In genomic region chr9:91240596-91240995, GRCh38 we compare ENCODE assay signal across 21 cellular contexts.
"Had no signal": no experiment of that assay in that cellular context is flagged by ENCODE, and none has a peak within 500 bp of the region (broad histone marks: within the 10 kb centered on the region; RNA-seq: fewer than 3 reads in every experiment).

No MANE protein-coding gene starts in this region.

- H3K4me3 Mint-ChIP-seq: T-cell; T-helper 1 cell treated with Interleukin-12 subunit alpha and Interleukin-12 subunit beta and Interleukin-4 antibody, amounts not matched to agents 30 μg/mL and 1 μg/mL, for 36 hours had no signal

- FAIRE-seq: RCC 7860 had no signal

- DNase-seq: Karpas-422, KG1, MG63, NCI-H1092, NCI-H1105 treated with DMSO at 0.1 percent for 48 hours, NCI-H1417 treated with DMSO at 0.1 percent for 48 hours, NCI-H146, NCI-H1694 treated with DMSO at 0.1 percent for 48 hours, NCI-H1930, NCI-H2081, NCI-H2107, NCI-H2227 treated with DMSO at 0.1 percent for 48 hours, NCI-H526, NCI-H82, RPMI8226, SHP77, SK-N-SH, SW 1271, T-cell had no signal

- H3K27me3 Mint-ChIP-seq: T-cell had no signal

- H3K4me3 ChIP-seq: MG63 had no signal

- ATAC-seq: T-cell had no signal

- H3K9me3 Mint-ChIP-seq: T-cell; T-helper 1 cell treated with Interleukin-12 subunit alpha and Interleukin-12 subunit beta and Interleukin-4 antibody, amounts not matched to agents 30 μg/mL and 1 μg/mL, for 36 hours had no signal

- H3K27ac Mint-ChIP-seq: T-cell; T-helper 1 cell treated with Interleukin-12 subunit alpha and Interleukin-12 subunit beta and Interleukin-4 antibody, amounts not matched to agents 30 μg/mL and 1 μg/mL, for 36 hours had no signal
